Comparison of ENCODE assay signal across 17 cellular contexts in genomic region chr11:1868636-1869291, GRCh38. TPM values are rescaled to one million over a fixed set of nuclear protein-coding genes. Genes with fewer than 3 reads are reported as not detected.
DNase-seq lines count a peak whose midpoint lies in the region; ATAC-seq, FAIRE-seq and TF ChIP-seq lines count a peak whose summit lies in the region.
"Had no signal": no experiment of that assay in that cellular context is flagged by ENCODE, and none has a peak within 500 bp of the region (broad histone marks: within the 10 kb centered on the region; RNA-seq: fewer than 3 reads in every experiment).

No MANE protein-coding gene starts in this region.

- TF ChIP-seq CTCF in right lobe of liver (IDR thresholded peaks at IDR 0.05), result no peak
- no peak for TF ChIP-seq CTCF in HepG2 (CRISPR knock-in tag; IDR thresholded peaks at IDR 0.05)
- TF ChIP-seq CTCF in heart left ventricle (IDR thresholded peaks at IDR 0.05), result no peak
- no peak for TF ChIP-seq CTCF in osteocyte (IDR thresholded peaks at IDR 0.05)

- no peak for FAIRE-seq in HepG2 (lab: Jason Lieb, UNC)

- in situ Hi-C loops in HepG2 (cut with HindIII; ENCODE audit: extremely low pct_ligation_motif_present, low pct_unique_long_range_greater_than_20kb), result no loop called here

- WGBS in right lobe of liver (ENCODE audit: insufficient coverage, low coverage, low lambda C conversion rate, missing lambda C conversion rate), result 50% methylated on average over 6 of the region's 25 CpGs
- WGBS in HepG2 (ENCODE audit: low lambda C conversion rate), result 23% methylated on average over 14 of the region's 25 CpGs
- WGBS in heart left ventricle, 4 donors, result 72 to 89% (median 75%) methylated on average over 7 to 25 of the region's 25 CpGs

- ATAC-seq in right lobe of liver (no peak), HepG2 (no peak), heart left ventricle (peak in 2 of 4 donors; percentile 6 to 25), GM21528 (IDR thresholded peaks at IDR 0.05; ENCODE audit: low FRiP score, unreplicated experiment) (no peak), HG02759 (IDR thresholded peaks at IDR 0.05; ENCODE audit: unreplicated experiment) (no peak)
- ATAC-seq: activated CD8-positive, alpha-beta T cell treated with anti-CD3 and anti-CD28 coated beads for 36 hours had no signal

- H3K79me2 ChIP-seq in HepG2 (ENCODE audit: insufficient read depth, low read length), result no peaks in the 10 kb centered on the region

- no peak overlapping the region for H2AFZ ChIP-seq in HepG2 (ENCODE audit: low read length)

- H3K4me1 Mint-ChIP-seq in osteocyte (ENCODE audit: unreplicated experiment), result peaks cover 82% of the 10 kb centered on the region
- H3K4me1 Mint-ChIP-seq: endodermal cell had no signal

- DNase-seq in right lobe of liver (peak in 2 of 3 donors; percentile 21 to 32), HepG2 (ENCODE audit: low spot score) (no peak), heart left ventricle (peak in 3 of 5 donors; percentile 50 to 78 (median 66)), osteocyte (ENCODE audit: extremely low spot score, unreplicated experiment) (no peak), NCI-H187 treated with DMSO at 0.1 percent for 48 hours (lab: John Stamatoyannopoulos, UW) (no peak), NCI-H2227 treated with DMSO at 0.1 percent for 48 hours (lab: John Stamatoyannopoulos, UW) (no peak)
- DNase-seq: activated CD8-positive, alpha-beta T cell treated with anti-CD3 and anti-CD28 coated beads for 36 hours; endodermal cell; hypothalamus; NCI-H1048; SK-N-SH; stimulated activated naive CD4-positive, alpha-beta T cell had no signal

- BruUV-seq in HepG2 (replicated peaks; lab: Mats Ljungman, UMichigan), result no TSS peak

- no peaks in the 10 kb centered on the region for H3K36me3 ChIP-seq in right lobe of liver
- no peaks in the 10 kb centered on the region for H3K36me3 ChIP-seq in HepG2 (replicated peaks in 1 of 2; ENCODE audit: control insufficient read depth in 1 of 2, insufficient read depth in 2 of 2, low read length in 2 of 2)
- H3K36me3 ChIP-seq in heart left ventricle, result peaks cover 0 to 4% (median 0%) of the 10 kb centered on the region in 9 donors

- peak overlapping the region in 1 of 3 donors; percentile 7 for H3K4me3 ChIP-seq in right lobe of liver
- H3K4me3 ChIP-seq in HepG2 (replicated peaks in 1 of 3; ENCODE audit: insufficient read depth in 1 of 3, low read depth in 2 of 3, low read length in 3 of 3), result no peak overlapping the region
- H3K4me3 ChIP-seq in heart left ventricle, result peak overlapping the region in 11 of 12 donors; percentile 27 to 70 (median 53)

- H3K9ac ChIP-seq in HepG2 (ENCODE audit: insufficient read depth, low read depth, low read length), result no peak overlapping the region
- H3K9ac ChIP-seq: SK-N-SH had no signal

- POLR2A ChIA-PET in HepG2 (lab: Yijun Ruan, JAX), result no interaction called here

- H3K4me2 ChIP-seq in HepG2 (ENCODE audit: low read depth, low read length), result no peak overlapping the region
- H3K4me2 ChIP-seq: SK-N-SH had no signal

- TF ChIP-seq POLR2A in right lobe of liver (IDR thresholded peaks at IDR 0.05) (no peak), HepG2 (IDR thresholded peaks at IDR 0.05; ENCODE audit: insufficient read depth in 1 of 2, low read depth in 2 of 2, low read length in 2 of 2) (no peak), heart left ventricle (IDR thresholded peaks at IDR 0.05) (no peak)

- peak overlapping the region; percentile 71 for H3K4me3 Mint-ChIP-seq in osteocyte (ENCODE audit: unreplicated experiment)
- H3K4me3 Mint-ChIP-seq: activated CD8-positive, alpha-beta T cell treated with anti-CD3 and anti-CD28 coated beads for 36 hours; endodermal cell; mesothelial cell of epicardium had no signal

- H3K27ac ChIP-seq in right lobe of liver (no peak overlapping the region), HepG2 (ENCODE audit: extremely low read length, insufficient read depth, low read length) (no peak overlapping the region), heart left ventricle (peak overlapping the region; percentile 22 to 93 (median 72))
- H3K27ac ChIP-seq: HL-60 had no signal

- CTCF ChIA-PET in HepG2 (lab: Yijun Ruan, JAX; ENCODE audit: low intra/inter-chr PET ratio, low total read pairs), result no interaction called here

- no peaks in the 10 kb centered on the region for H4K20me1 ChIP-seq in HepG2 (ENCODE audit: insufficient read depth, low read length)

- no peaks in the 10 kb centered on the region for H3K27me3 ChIP-seq in right lobe of liver
- peaks cover 25 to 85% of the 10 kb centered on the region in 2 experiments for H3K27me3 ChIP-seq in HepG2 (ENCODE audit: control insufficient read depth in 1 of 2, insufficient read depth in 2 of 2, low read length in 2 of 2)
- peaks cover 0 to 10% (median 0%) of the 10 kb centered on the region in 9 donors for H3K27me3 ChIP-seq in heart left ventricle

- TF ChIP-seq EP300 in HepG2 (IDR thresholded peaks at IDR 0.05; ENCODE audit: low read depth in 2 of 2, low read length in 2 of 2) (no peak), HepG2 (CRISPR knock-in tag; IDR thresholded peaks at IDR 0.05; ENCODE audit: borderline replicate concordance) (no peak)

- peak overlapping the region; percentile 66 for H3K27ac Mint-ChIP-seq in osteocyte (ENCODE audit: unreplicated experiment)
- H3K27ac Mint-ChIP-seq: endodermal cell, mesothelial cell of epicardium had no signal

- no peaks in the 10 kb centered on the region for H3K9me3 Mint-ChIP-seq in osteocyte (ENCODE audit: unreplicated experiment)
- H3K9me3 Mint-ChIP-seq: activated CD8-positive, alpha-beta T cell treated with anti-CD3 and anti-CD28 coated beads for 36 hours; endodermal cell; mesothelial cell of epicardium had no signal

- TF ChIP-seq RAD21 in HepG2 (CRISPR knock-in tag; IDR thresholded peaks at IDR 0.05), result no peak

- no peaks in the 10 kb centered on the region for H3K4me1 ChIP-seq in right lobe of liver
- no peaks in the 10 kb centered on the region for H3K4me1 ChIP-seq in HepG2 (ENCODE audit: insufficient read depth, low read length)
- peaks cover 9 to 52% (median 15%) of the 10 kb centered on the region in 12 donors for H3K4me1 ChIP-seq in heart left ventricle

- no peaks in the 10 kb centered on the region for H3K27me3 Mint-ChIP-seq in osteocyte (ENCODE audit: unreplicated experiment)
- H3K27me3 Mint-ChIP-seq: activated CD8-positive, alpha-beta T cell treated with anti-CD3 and anti-CD28 coated beads for 36 hours had no signal

- H3K9me3 ChIP-seq in right lobe of liver, result no peaks in the 10 kb centered on the region
- no peaks in the 10 kb centered on the region for H3K9me3 ChIP-seq in HepG2 (ENCODE audit: low read length)
- no peaks in the 10 kb centered on the region for H3K9me3 ChIP-seq in heart left ventricle
- H3K9me3 ChIP-seq: SK-N-SH had no signal

- H3K36me3 Mint-ChIP-seq in osteocyte (ENCODE audit: unreplicated experiment), result no peaks in the 10 kb centered on the region
- H3K36me3 Mint-ChIP-seq: mesothelial cell of epicardium had no signal

- intact Hi-C loops in right lobe of liver (cut with DNase I), result no loop called here
- intact Hi-C loops in HepG2 (cut with micrococcal nuclease; ENCODE audit: unreplicated experiment), result no loop called here
- intact Hi-C loops in heart left ventricle (cut with DNase I), result no loop called here

RNA-seq across cellular contexts. Expression of gene LSP1, which starts 15.9 kb away (rescaled TPM):
- total RNA-seq in right lobe of liver (10 to 100 TPM in 3 of 6 experiments, 1 to 10 TPM in 3; 2.3 to 20.6 (median 8.8) TPM), HepG2 (2016; rRNA removed; fragmentation: Illumina TruSeq; extraction: Trizol) (0.29 and 1.00 TPM in 2 replicates), heart left ventricle (10 to 100 TPM; 11.4 to 86.8 (median 16.4) TPM), osteocyte (26.9 and 29.5 TPM in 2 replicates)
- 0.35 and 2.3 TPM in 2 replicates for total RNA-seq in HepG2 (2016; cell fraction: cytosol; rRNA removed; fragmentation: Illumina TruSeq; extraction: Trizol; ENCODE audit: low read depth)
- 0.65 and 1.00 TPM in 2 replicates for total RNA-seq in HepG2 (2016; cell fraction: insoluble cytoplasmic fraction; rRNA removed; fragmentation: Illumina TruSeq; extraction: Trizol)
- total RNA-seq in HepG2 (2016; cell fraction: membrane; rRNA removed; fragmentation: Illumina TruSeq; extraction: Trizol), result 1.00 and 1.5 TPM in 2 replicates
- not detected in 2 replicates for total RNA-seq in HepG2 (2016; cell fraction: nucleus; rRNA removed; fragmentation: Illumina TruSeq; extraction: Trizol)
- polyA plus RNA-seq in HepG2 (2011; rRNA removed) (0.59 and 1.5 TPM in 2 replicates), heart left ventricle (10 to 100 TPM; 10.0 to 20.6 TPM)
- polyA plus RNA-seq in HepG2 (2011; cell fraction: cytosol; rRNA removed), result 0.87 and 0.93 TPM in 2 replicates
- polyA plus RNA-seq in HepG2 (2011; cell fraction: nucleus; rRNA removed), result 1.4 and 10.9 TPM in 2 replicates
- polyA plus RNA-seq in HepG2 (2012), result 0.93 and 1.1 TPM in 2 replicates
- polyA plus RNA-seq in HepG2 (2016; cell fraction: cytosol; fragmentation: Illumina TruSeq; extraction: Trizol; ENCODE audit: low read depth), result 0.59 and 1.5 TPM in 2 replicates
- 0.38 and 0.45 TPM in 2 replicates for polyA plus RNA-seq in HepG2 (2016; cell fraction: insoluble cytoplasmic fraction; fragmentation: Illumina TruSeq; extraction: Trizol; ENCODE audit: low read depth)
- 0.73 and 1.2 TPM in 2 replicates for polyA plus RNA-seq in HepG2 (2016; cell fraction: membrane; fragmentation: Illumina TruSeq; extraction: Trizol; ENCODE audit: low read depth)
- 0.79 and 0.90 TPM in 2 replicates for polyA plus RNA-seq in HepG2 (2016; cell fraction: nucleus; fragmentation: Illumina TruSeq; extraction: Trizol; ENCODE audit: insufficient read depth, low read depth)
- polyA minus RNA-seq in HepG2 (2011; rRNA and poly(A)+ RNA removed; ENCODE audit: low replicate concordance), result 0.28 and 0.60 TPM in 2 replicates
- polyA minus RNA-seq in HepG2 (2011; cell fraction: cytosol; rRNA and poly(A)+ RNA removed), result 0.59 and 0.70 TPM in 2 replicates
- polyA minus RNA-seq in HepG2 (2011; cell fraction: nucleus; rRNA and poly(A)+ RNA removed), result not detected in 2 replicates
- total RNA-seq: endodermal cell had no signal

RNA-seq across cellular contexts. Expression of gene PRR33, which starts 22.9 kb away (rescaled TPM):
- total RNA-seq in right lobe of liver (not detected), HepG2 (2016; rRNA removed; fragmentation: Illumina TruSeq; extraction: Trizol) (not detected in 2 replicates), heart left ventricle (1 to 10 TPM in 8 of 9 donors, under 1 TPM in 1; 0.81 to 5.1 (median 2.4) TPM), osteocyte (not detected in 2 replicates)
- total RNA-seq in HepG2 (2016; cell fraction: cytosol; rRNA removed; fragmentation: Illumina TruSeq; extraction: Trizol; ENCODE audit: low read depth), result not detected in 2 replicates
- not detected in 2 replicates for total RNA-seq in HepG2 (2016; cell fraction: insoluble cytoplasmic fraction; rRNA removed; fragmentation: Illumina TruSeq; extraction: Trizol)
- total RNA-seq in HepG2 (2016; cell fraction: membrane; rRNA removed; fragmentation: Illumina TruSeq; extraction: Trizol), result not detected in 2 replicates
- not detected in 2 replicates for total RNA-seq in HepG2 (2016; cell fraction: nucleus; rRNA removed; fragmentation: Illumina TruSeq; extraction: Trizol)
- polyA plus RNA-seq in HepG2 (2011; rRNA removed) (not detected in 2 replicates), heart left ventricle (1 to 10 TPM in 1 of 2 donors, under 1 TPM in 1; 0.08 to 4.6 TPM)
- not detected in 2 replicates for polyA plus RNA-seq in HepG2 (2011; cell fraction: cytosol; rRNA removed)
- not detected in 2 replicates for polyA plus RNA-seq in HepG2 (2011; cell fraction: nucleus; rRNA removed)
- 0.05 TPM in 1 of 2 replicates, not detected in the other for polyA plus RNA-seq in HepG2 (2012)
- not detected in 2 replicates for polyA plus RNA-seq in HepG2 (2016; cell fraction: cytosol; fragmentation: Illumina TruSeq; extraction: Trizol; ENCODE audit: low read depth)
- not detected in 2 replicates for polyA plus RNA-seq in HepG2 (2016; cell fraction: insoluble cytoplasmic fraction; fragmentation: Illumina TruSeq; extraction: Trizol; ENCODE audit: low read depth)
- polyA plus RNA-seq in HepG2 (2016; cell fraction: membrane; fragmentation: Illumina TruSeq; extraction: Trizol; ENCODE audit: low read depth), result not detected in 2 replicates
- not detected in 2 replicates for polyA plus RNA-seq in HepG2 (2016; cell fraction: nucleus; fragmentation: Illumina TruSeq; extraction: Trizol; ENCODE audit: insufficient read depth, low read depth)
- not detected in 2 replicates for polyA minus RNA-seq in HepG2 (2011; rRNA and poly(A)+ RNA removed; ENCODE audit: low replicate concordance)
- polyA minus RNA-seq in HepG2 (2011; cell fraction: cytosol; rRNA and poly(A)+ RNA removed), result not detected in 2 replicates
- polyA minus RNA-seq in HepG2 (2011; cell fraction: nucleus; rRNA and poly(A)+ RNA removed), result not detected in 2 replicates
- total RNA-seq: Daoy, endodermal cell, mesothelial cell of epicardium had no signal
- polyA plus RNA-seq: SK-N-SH had no signal

RNA-seq across cellular contexts. Expression of gene TNNI2, which starts 30.0 kb away (rescaled TPM):
- 1 to 10 TPM in 2 of 6 experiments, under 1 TPM in 1, not detected in 3; 0.31 to 1.9 (median 1.1) TPM for total RNA-seq in right lobe of liver
- 7.2 and 8.5 TPM in 2 replicates for total RNA-seq in HepG2 (2016; rRNA removed; fragmentation: Illumina TruSeq; extraction: Trizol)
- total RNA-seq in HepG2 (2016; cell fraction: cytosol; rRNA removed; fragmentation: Illumina TruSeq; extraction: Trizol; ENCODE audit: low read depth), result 4.6 and 5.0 TPM in 2 replicates
- total RNA-seq in HepG2 (2016; cell fraction: insoluble cytoplasmic fraction; rRNA removed; fragmentation: Illumina TruSeq; extraction: Trizol), result 6.9 and 7.7 TPM in 2 replicates
- 5.9 and 6.3 TPM in 2 replicates for total RNA-seq in HepG2 (2016; cell fraction: membrane; rRNA removed; fragmentation: Illumina TruSeq; extraction: Trizol)
- total RNA-seq in HepG2 (2016; cell fraction: nucleus; rRNA removed; fragmentation: Illumina TruSeq; extraction: Trizol), result 2.2 and 3.4 TPM in 2 replicates
- polyA plus RNA-seq in HepG2 (2011; rRNA removed), result 12.0 and 21.2 TPM in 2 replicates
- polyA plus RNA-seq in HepG2 (2011; cell fraction: cytosol; rRNA removed), result 19.5 and 30.5 TPM in 2 replicates
- polyA plus RNA-seq in HepG2 (2011; cell fraction: nucleus; rRNA removed), result 47.5 and 50.6 TPM in 2 replicates
- polyA plus RNA-seq in HepG2 (2012), result 52.9 and 67.0 TPM in 2 replicates
- polyA plus RNA-seq in HepG2 (2016; cell fraction: cytosol; fragmentation: Illumina TruSeq; extraction: Trizol; ENCODE audit: low read depth), result 7.5 and 8.0 TPM in 2 replicates
- 6.6 and 8.3 TPM in 2 replicates for polyA plus RNA-seq in HepG2 (2016; cell fraction: insoluble cytoplasmic fraction; fragmentation: Illumina TruSeq; extraction: Trizol; ENCODE audit: low read depth)
- 4.0 and 6.2 TPM in 2 replicates for polyA plus RNA-seq in HepG2 (2016; cell fraction: membrane; fragmentation: Illumina TruSeq; extraction: Trizol; ENCODE audit: low read depth)
- 5.3 and 9.8 TPM in 2 replicates for polyA plus RNA-seq in HepG2 (2016; cell fraction: nucleus; fragmentation: Illumina TruSeq; extraction: Trizol; ENCODE audit: insufficient read depth, low read depth)
- 2.8 TPM in 1 of 2 replicates, not detected in the other for polyA minus RNA-seq in HepG2 (2011; rRNA and poly(A)+ RNA removed; ENCODE audit: low replicate concordance)
- polyA minus RNA-seq in HepG2 (2011; cell fraction: cytosol; rRNA and poly(A)+ RNA removed), result 3.9 and 4.6 TPM in 2 replicates
- polyA minus RNA-seq in HepG2 (2011; cell fraction: nucleus; rRNA and poly(A)+ RNA removed), result 2.6 and 3.2 TPM in 2 replicates
- 1 to 10 TPM in 1 of 9 donors, under 1 TPM in 1, not detected in 7; 0.72 to 3.3 TPM for total RNA-seq in heart left ventricle
- polyA plus RNA-seq in heart left ventricle, result under 1 TPM in 1 of 2 donors, not detected in 1; 0.22 TPM
- total RNA-seq in osteocyte, result 1.0 and 1.1 TPM in 2 replicates
- total RNA-seq: Daoy, endodermal cell had no signal
- polyA plus RNA-seq: SK-N-SH had no signal

RNA-seq across cellular contexts. Expression of gene SYT8, which starts 34.0 kb away (rescaled TPM):
- under 1 TPM in 1 of 6 experiments, not detected in 5; 0.68 TPM for total RNA-seq in right lobe of liver
- total RNA-seq in HepG2 (2016; rRNA removed; fragmentation: Illumina TruSeq; extraction: Trizol), result 0.60 TPM in 1 of 2 replicates, not detected in the other
- total RNA-seq in HepG2 (2016; cell fraction: cytosol; rRNA removed; fragmentation: Illumina TruSeq; extraction: Trizol; ENCODE audit: low read depth), result not detected in 2 replicates
- total RNA-seq in HepG2 (2016; cell fraction: insoluble cytoplasmic fraction; rRNA removed; fragmentation: Illumina TruSeq; extraction: Trizol), result 0.19 TPM in 1 of 2 replicates, not detected in the other
- total RNA-seq in HepG2 (2016; cell fraction: membrane; rRNA removed; fragmentation: Illumina TruSeq; extraction: Trizol), result 0.12 and 0.24 TPM in 2 replicates
- total RNA-seq in HepG2 (2016; cell fraction: nucleus; rRNA removed; fragmentation: Illumina TruSeq; extraction: Trizol), result 0.38 and 1.4 TPM in 2 replicates
- polyA plus RNA-seq in HepG2 (2011; rRNA removed), result 2.1 and 2.3 TPM in 2 replicates
- 0.23 and 0.67 TPM in 2 replicates for polyA plus RNA-seq in HepG2 (2011; cell fraction: cytosol; rRNA removed)
- 64.9 and 87.5 TPM in 2 replicates for polyA plus RNA-seq in HepG2 (2011; cell fraction: nucleus; rRNA removed)
- 0.56 and 1.3 TPM in 2 replicates for polyA plus RNA-seq in HepG2 (2012)
- not detected in 2 replicates for polyA plus RNA-seq in HepG2 (2016; cell fraction: cytosol; fragmentation: Illumina TruSeq; extraction: Trizol; ENCODE audit: low read depth)
- polyA plus RNA-seq in HepG2 (2016; cell fraction: insoluble cytoplasmic fraction; fragmentation: Illumina TruSeq; extraction: Trizol; ENCODE audit: low read depth), result not detected in 2 replicates
- not detected in 2 replicates for polyA plus RNA-seq in HepG2 (2016; cell fraction: membrane; fragmentation: Illumina TruSeq; extraction: Trizol; ENCODE audit: low read depth)
- 1.7 and 2.2 TPM in 2 replicates for polyA plus RNA-seq in HepG2 (2016; cell fraction: nucleus; fragmentation: Illumina TruSeq; extraction: Trizol; ENCODE audit: insufficient read depth, low read depth)
- 0.28 TPM in 1 of 2 replicates, not detected in the other for polyA minus RNA-seq in HepG2 (2011; rRNA and poly(A)+ RNA removed; ENCODE audit: low replicate concordance)
- 0.62 TPM in 1 of 2 replicates, not detected in the other for polyA minus RNA-seq in HepG2 (2011; cell fraction: cytosol; rRNA and poly(A)+ RNA removed)
- 2.9 and 3.7 TPM in 2 replicates for polyA minus RNA-seq in HepG2 (2011; cell fraction: nucleus; rRNA and poly(A)+ RNA removed)
- not detected for total RNA-seq in heart left ventricle
- polyA plus RNA-seq in heart left ventricle, result under 1 TPM in 1 of 2 donors, not detected in 1; 0.08 TPM
- total RNA-seq in osteocyte, result 5.0 and 6.2 TPM in 2 replicates
- total RNA-seq: activated CD8-positive, alpha-beta T cell treated with anti-CD3 and anti-CD28 coated beads for 36 hours; Daoy; endodermal cell had no signal
- polyA plus RNA-seq: SK-N-SH had no signal

RNA-seq across cellular contexts. Expression of gene TNNT3, which starts 50.7 kb away (rescaled TPM):
- 1 to 10 TPM in 1 of 6 experiments, under 1 TPM in 1, not detected in 4; 0.44 to 2.2 TPM for total RNA-seq in right lobe of liver
- not detected in 2 replicates for total RNA-seq in HepG2 (2016; rRNA removed; fragmentation: Illumina TruSeq; extraction: Trizol)
- total RNA-seq in HepG2 (2016; cell fraction: cytosol; rRNA removed; fragmentation: Illumina TruSeq; extraction: Trizol; ENCODE audit: low read depth), result not detected in 2 replicates
- total RNA-seq in HepG2 (2016; cell fraction: insoluble cytoplasmic fraction; rRNA removed; fragmentation: Illumina TruSeq; extraction: Trizol), result not detected in 2 replicates
- total RNA-seq in HepG2 (2016; cell fraction: membrane; rRNA removed; fragmentation: Illumina TruSeq; extraction: Trizol), result not detected in 2 replicates
- total RNA-seq in HepG2 (2016; cell fraction: nucleus; rRNA removed; fragmentation: Illumina TruSeq; extraction: Trizol), result not detected in 2 replicates
- not detected in 2 replicates for polyA plus RNA-seq in HepG2 (2011; rRNA removed)
- polyA plus RNA-seq in HepG2 (2011; cell fraction: cytosol; rRNA removed), result not detected in 2 replicates
- not detected in 2 replicates for polyA plus RNA-seq in HepG2 (2011; cell fraction: nucleus; rRNA removed)
- polyA plus RNA-seq in HepG2 (2012), result not detected in 2 replicates
- polyA plus RNA-seq in HepG2 (2016; cell fraction: cytosol; fragmentation: Illumina TruSeq; extraction: Trizol; ENCODE audit: low read depth), result not detected in 2 replicates
- not detected in 2 replicates for polyA plus RNA-seq in HepG2 (2016; cell fraction: insoluble cytoplasmic fraction; fragmentation: Illumina TruSeq; extraction: Trizol; ENCODE audit: low read depth)
- polyA plus RNA-seq in HepG2 (2016; cell fraction: membrane; fragmentation: Illumina TruSeq; extraction: Trizol; ENCODE audit: low read depth), result not detected in 2 replicates
- not detected in 2 replicates for polyA plus RNA-seq in HepG2 (2016; cell fraction: nucleus; fragmentation: Illumina TruSeq; extraction: Trizol; ENCODE audit: insufficient read depth, low read depth)
- polyA minus RNA-seq in HepG2 (2011; rRNA and poly(A)+ RNA removed; ENCODE audit: low replicate concordance), result not detected in 2 replicates
- not detected in 2 replicates for polyA minus RNA-seq in HepG2 (2011; cell fraction: cytosol; rRNA and poly(A)+ RNA removed)
- not detected in 2 replicates for polyA minus RNA-seq in HepG2 (2011; cell fraction: nucleus; rRNA and poly(A)+ RNA removed)
- total RNA-seq in heart left ventricle, result 10 to 100 TPM; 17.1 to 84.5 (median 49.0) TPM
- 10 to 100 TPM; 40.8 to 45.5 TPM for polyA plus RNA-seq in heart left ventricle
- total RNA-seq in osteocyte, result 2.6 and 4.4 TPM in 2 replicates
- total RNA-seq: Daoy, endodermal cell had no signal
- polyA plus RNA-seq: SK-N-SH had no signal

Comparison
In these comparisons a context has a peak if more than half of its experiments do, and no peak if none do; other contexts are left out.
1. DNase-seq: peak in right lobe of liver (2 of 3) and heart left ventricle (3 of 5); none in HepG2 (single experiment), osteocyte (single experiment), NCI-H187 treated with DMSO at 0.1 percent for 48 hours (single experiment) and NCI-H2227 treated with DMSO at 0.1 percent for 48 hours (single experiment).
2. H3K27ac ChIP-seq: peak in heart left ventricle (12 of 12); none in right lobe of liver (0 of 3) and HepG2 (single experiment).
3. H3K4me3 ChIP-seq: peak in heart left ventricle (11 of 12); none in HepG2 (0 of 3).